Comparison of ENCODE assay signal across 14 cellular contexts in the genomic region with DNA sequence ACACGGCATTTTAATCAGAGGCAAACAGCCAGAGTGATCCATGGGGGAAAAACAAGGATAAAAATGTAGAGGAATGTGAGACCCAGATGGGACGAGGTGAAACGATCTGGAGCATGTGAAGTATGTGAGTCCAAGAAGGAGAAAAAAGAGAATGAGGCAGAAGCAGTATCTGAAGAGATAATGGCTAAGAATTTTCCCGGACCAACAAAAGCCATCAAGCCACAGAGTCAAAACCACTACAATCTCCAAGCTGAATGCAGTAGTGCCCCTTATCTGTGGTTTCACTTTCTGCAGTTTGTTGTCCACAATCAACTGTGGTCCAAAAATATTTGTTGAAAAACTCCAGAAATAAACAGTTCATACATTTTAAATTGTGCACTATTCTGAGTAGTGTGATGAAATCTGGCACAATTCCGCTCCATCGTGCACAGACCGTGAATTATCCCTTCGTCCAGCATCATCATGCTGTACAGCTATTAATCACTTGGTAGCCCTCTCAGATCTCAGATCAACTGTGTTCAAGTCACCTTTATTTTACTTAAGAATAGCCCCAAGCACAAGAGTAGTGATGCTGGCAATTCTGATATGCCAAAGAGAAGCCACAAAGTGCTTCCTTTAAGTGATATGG. TPM values are rescaled to one million over a fixed set of nuclear protein-coding genes. Genes with fewer than 3 reads are reported as not detected.
DNase-seq lines count a peak whose midpoint lies in the region; ATAC-seq and TF ChIP-seq lines count a peak whose summit lies in the region.
"Had no signal": no experiment of that assay in that cellular context is flagged by ENCODE, and none has a peak within 500 bp of the region (broad histone marks: within the 10 kb centered on the region; RNA-seq: fewer than 3 reads in every experiment).

No MANE protein-coding gene starts in this region.

- no peaks in the 10 kb centered on the region for H3K9me3 ChIP-seq in psoas muscle

- WGBS in psoas muscle, 3 donors: 15 to 24% (median 15%) methylated on average over 8 of the region's 8 CpGs

- POLR2A ChIA-PET in BJ (lab: Charles Lee): interaction anchor here (0.9 kb wide), 1 partner anchor 9 kb away, joined by 3 read pairs; no protein-coding TSS in a partner anchor

- TF ChIP-seq CTCF in BJ (IDR thresholded peaks at IDR 0.05; ENCODE audit: insufficient read depth, low read depth, low read length) (no peak), fibroblast of the aortic adventitia (IDR thresholded peaks at IDR 0.05; ENCODE audit: insufficient read depth, low read length) (no peak), psoas muscle (IDR thresholded peaks at IDR 0.05) (no peak)

- no peaks in the 10 kb centered on the region for H3K36me3 ChIP-seq in BJ (ENCODE audit: control insufficient read depth, insufficient read depth, low read length)
- no peaks in the 10 kb centered on the region for H3K36me3 ChIP-seq in psoas muscle (ENCODE audit: insufficient read depth in 1 of 2, low read depth in 1 of 2)

- H3K4me1 ChIP-seq in psoas muscle: no peaks in the 10 kb centered on the region

- intact Hi-C loops in psoas muscle (cut with DNase I): no loop called here

- H3K27ac ChIP-seq in psoas muscle: peak overlapping the region; percentile 24

- CTCF ChIA-PET in BJ (lab: Yijun Ruan, JAX): interaction anchor here (0.8 to 1.2 kb wide), 5 partner anchors 10 to 202 kb away, joined by 3 to 4 read pairs (median 3); no protein-coding TSS in a partner anchor

- ATAC-seq in psoas muscle (peak in 1 of 4 donors; percentile 58), GM18870 (IDR thresholded peaks at IDR 0.05; ENCODE audit: unreplicated experiment) (no peak), HG03159 (IDR thresholded peaks at IDR 0.05; ENCODE audit: unreplicated experiment) (no peak), GM21367 (IDR thresholded peaks at IDR 0.05; ENCODE audit: unreplicated experiment) (no peak)
- ATAC-seq: activated naive CD8-positive, alpha-beta T cell treated with anti-CD3 and anti-CD28 coated beads, Interleukin-2, amount 50 U/mL, for 24 hours had no signal

- H3K27me3 ChIP-seq in BJ (ENCODE audit: control insufficient read depth, insufficient read depth, low read length) (no peaks in the 10 kb centered on the region), psoas muscle (ENCODE audit: insufficient read depth in 3 of 3, low read length in 2 of 3) (no peaks in the 10 kb centered on the region)

- H3K4me3 ChIP-seq in BJ (ENCODE audit: low read depth, low read length) (peak overlapping the region; percentile 18), fibroblast of the aortic adventitia (ENCODE audit: low read depth, low read length) (peak overlapping the region; percentile 19), psoas muscle (peak overlapping the region; percentile 29)

- DNase-seq in BJ (ENCODE audit: low read depth): peak; percentile 51
- peak; percentile 85 for DNase-seq in OCI-M1 (lab: John Stamatoyannopoulos, UW)
- peak; percentile 89 for DNase-seq in fibroblast of the aortic adventitia (ENCODE audit: low read depth)
- no peak for DNase-seq in psoas muscle
- DNase-seq in NCI-H526 (lab: John Stamatoyannopoulos, UW): no peak
- DNase-seq: activated naive CD8-positive, alpha-beta T cell treated with anti-CD3 and anti-CD28 coated beads, Interleukin-2, amount 50 U/mL, for 24 hours; endodermal cell; NCI-H1436 treated with DMSO at 0.1 percent for 48 hours; occipital lobe; stimulated activated CD4-positive, alpha-beta T cell treated with anti-CD3 and anti-CD28 coated beads, Interleukin-4, amount 100 ng/mL, for 4 hours; T-helper 2 cell had no signal

RNA-seq across cellular contexts. Expression of gene MYH10, which starts 18.7 kb away (rescaled TPM):
- polyA plus RNA-seq in BJ (2011; rRNA removed): 46.3 and 62.1 TPM in 2 replicates
- polyA minus RNA-seq in BJ (2011; rRNA and poly(A)+ RNA removed): 60.4 and 66.3 TPM in 2 replicates
- 85.7 and 404 TPM in 2 replicates for total RNA-seq in fibroblast of the aortic adventitia (ENCODE audit: low replicate concordance)
- total RNA-seq in psoas muscle: 10 to 100 TPM in 2 of 4 donors, 1 to 10 TPM in 2; 1.9 to 34.2 (median 10.7) TPM
- polyA plus RNA-seq in psoas muscle: 1 to 10 TPM; 1.8 to 1.9 (median 1.8) TPM

Comparison
In these comparisons a context has a peak if more than half of its experiments do, and no peak if none do; other contexts are left out.
1. DNase-seq: peak in BJ (single experiment), OCI-M1 (single experiment) and fibroblast of the aortic adventitia (single experiment); none in psoas muscle (0 of 2) and NCI-H526 (0 of 2).
2. Peak in every context shown above with its lines, with median percentiles within 50 percentile points of each other: H3K4me3 ChIP-seq.